In the genomic region with DNA sequence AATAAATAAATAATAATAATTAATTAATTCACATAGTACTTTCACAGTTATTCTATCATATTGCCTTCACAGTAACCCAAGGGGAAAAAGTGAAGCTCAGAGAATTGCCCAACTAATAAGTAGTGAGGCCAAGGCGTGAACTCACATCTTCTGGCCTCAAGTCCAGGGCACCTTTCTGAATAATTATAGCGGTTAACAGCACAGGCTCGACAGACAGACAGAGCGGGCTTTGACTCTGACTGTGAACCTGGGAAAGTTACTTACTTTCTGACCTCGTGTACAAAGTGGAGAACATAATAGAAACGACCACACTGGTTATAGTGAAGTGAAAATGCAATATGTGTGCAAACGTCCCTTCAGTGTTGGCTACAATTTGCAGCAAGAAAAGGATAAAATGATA, we compare ENCODE assay signal across 2 cellular contexts.
TF ChIP-seq lines count a peak whose summit lies in the region.

No MANE protein-coding gene starts in this region.

TF ChIP-seq in SK-N-SH treated with all-trans-retinoic acid at 6 μM for 48 hours, 23 proteins besides CTCF, POLR2A, EP300 and RAD21 (continues in another document):
- TF ChIP-seq TCF4 (CRISPR knock-in tag; IDR thresholded peaks at IDR 0.05; ENCODE audit: borderline replicate concordance) = no peak
- TF ChIP-seq ARNTL (CRISPR knock-in tag; IDR thresholded peaks at IDR 0.05; ENCODE audit: borderline replicate concordance, low read depth) = no peak
- TF ChIP-seq ZNF8 (CRISPR knock-in tag; IDR thresholded peaks at IDR 0.05) = no peak
- no peak for TF ChIP-seq GLIS3 (CRISPR knock-in tag; IDR thresholded peaks at IDR 0.05)
- TF ChIP-seq OSR1 (CRISPR knock-in tag; IDR thresholded peaks at IDR 0.05) = no peak
- TF ChIP-seq, protein P1, sequence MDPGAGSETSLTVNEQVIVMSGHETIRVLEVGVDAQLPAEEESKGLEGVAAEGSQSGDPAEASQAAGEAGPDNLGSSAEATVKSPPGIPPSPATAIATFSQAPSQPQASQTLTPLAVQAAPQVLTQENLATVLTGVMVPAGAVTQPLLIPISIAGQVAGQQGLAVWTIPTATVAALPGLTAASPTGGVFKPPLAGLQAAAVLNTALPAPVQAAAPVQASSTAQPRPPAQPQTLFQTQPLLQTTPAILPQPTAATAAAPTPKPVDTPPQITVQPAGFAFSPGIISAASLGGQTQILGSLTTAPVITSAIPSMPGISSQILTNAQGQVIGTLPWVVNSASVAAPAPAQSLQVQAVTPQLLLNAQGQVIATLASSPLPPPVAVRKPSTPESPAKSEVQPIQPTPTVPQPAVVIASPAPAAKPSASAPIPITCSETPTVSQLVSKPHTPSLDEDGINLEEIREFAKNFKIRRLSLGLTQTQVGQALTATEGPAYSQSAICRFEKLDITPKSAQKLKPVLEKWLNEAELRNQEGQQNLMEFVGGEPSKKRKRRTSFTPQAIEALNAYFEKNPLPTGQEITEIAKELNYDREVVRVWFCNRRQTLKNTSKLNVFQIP (CRISPR knock-in tag; IDR thresholded peaks at IDR 0.05; ENCODE audit: borderline replicate concordance, low read depth) = no peak
- TF ChIP-seq TOX (CRISPR knock-in tag; IDR thresholded peaks at IDR 0.05; ENCODE audit: borderline replicate concordance) = no peak
- TF ChIP-seq, protein P2, sequence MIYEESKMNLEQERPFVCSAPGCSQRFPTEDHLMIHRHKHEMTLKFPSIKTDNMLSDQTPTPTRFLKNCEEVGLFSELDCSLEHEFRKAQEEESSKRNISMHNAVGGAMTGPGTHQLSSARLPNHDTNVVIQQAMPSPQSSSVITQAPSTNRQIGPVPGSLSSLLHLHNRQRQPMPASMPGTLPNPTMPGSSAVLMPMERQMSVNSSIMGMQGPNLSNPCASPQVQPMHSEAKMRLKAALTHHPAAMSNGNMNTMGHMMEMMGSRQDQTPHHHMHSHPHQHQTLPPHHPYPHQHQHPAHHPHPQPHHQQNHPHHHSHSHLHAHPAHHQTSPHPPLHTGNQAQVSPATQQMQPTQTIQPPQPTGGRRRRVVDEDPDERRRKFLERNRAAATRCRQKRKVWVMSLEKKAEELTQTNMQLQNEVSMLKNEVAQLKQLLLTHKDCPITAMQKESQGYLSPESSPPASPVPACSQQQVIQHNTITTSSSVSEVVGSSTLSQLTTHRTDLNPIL (CRISPR knock-in tag; IDR thresholded peaks at IDR 0.05; ENCODE audit: low read depth) = no peak
- no peak for TF ChIP-seq CSDC2 (CRISPR knock-in tag; IDR thresholded peaks at IDR 0.05)
- no peak for TF ChIP-seq ZFP30 (CRISPR knock-in tag; IDR thresholded peaks at IDR 0.05)
- TF ChIP-seq, protein P3, sequence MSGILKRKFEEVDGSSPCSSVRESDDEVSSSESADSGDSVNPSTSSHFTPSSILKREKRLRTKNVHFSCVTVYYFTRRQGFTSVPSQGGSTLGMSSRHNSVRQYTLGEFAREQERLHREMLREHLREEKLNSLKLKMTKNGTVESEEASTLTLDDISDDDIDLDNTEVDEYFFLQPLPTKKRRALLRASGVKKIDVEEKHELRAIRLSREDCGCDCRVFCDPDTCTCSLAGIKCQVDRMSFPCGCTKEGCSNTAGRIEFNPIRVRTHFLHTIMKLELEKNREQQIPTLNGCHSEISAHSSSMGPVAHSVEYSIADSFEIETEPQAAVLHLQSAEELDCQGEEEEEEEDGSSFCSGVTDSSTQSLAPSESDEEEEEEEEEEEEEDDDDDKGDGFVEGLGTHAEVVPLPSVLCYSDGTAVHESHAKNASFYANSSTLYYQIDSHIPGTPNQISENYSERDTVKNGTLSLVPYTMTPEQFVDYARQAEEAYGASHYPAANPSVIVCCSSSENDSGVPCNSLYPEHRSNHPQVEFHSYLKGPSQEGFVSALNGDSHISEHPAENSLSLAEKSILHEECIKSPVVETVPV (CRISPR knock-in tag; IDR thresholded peaks at IDR 0.05) = no peak
- TF ChIP-seq ZNF70 (CRISPR knock-in tag; IDR thresholded peaks at IDR 0.05) = no peak
- no peak for TF ChIP-seq ZNF565 (CRISPR knock-in tag; conservative IDR thresholded peaks at IDR 0.05; ENCODE audit: low read depth)
- TF ChIP-seq, protein P4, sequence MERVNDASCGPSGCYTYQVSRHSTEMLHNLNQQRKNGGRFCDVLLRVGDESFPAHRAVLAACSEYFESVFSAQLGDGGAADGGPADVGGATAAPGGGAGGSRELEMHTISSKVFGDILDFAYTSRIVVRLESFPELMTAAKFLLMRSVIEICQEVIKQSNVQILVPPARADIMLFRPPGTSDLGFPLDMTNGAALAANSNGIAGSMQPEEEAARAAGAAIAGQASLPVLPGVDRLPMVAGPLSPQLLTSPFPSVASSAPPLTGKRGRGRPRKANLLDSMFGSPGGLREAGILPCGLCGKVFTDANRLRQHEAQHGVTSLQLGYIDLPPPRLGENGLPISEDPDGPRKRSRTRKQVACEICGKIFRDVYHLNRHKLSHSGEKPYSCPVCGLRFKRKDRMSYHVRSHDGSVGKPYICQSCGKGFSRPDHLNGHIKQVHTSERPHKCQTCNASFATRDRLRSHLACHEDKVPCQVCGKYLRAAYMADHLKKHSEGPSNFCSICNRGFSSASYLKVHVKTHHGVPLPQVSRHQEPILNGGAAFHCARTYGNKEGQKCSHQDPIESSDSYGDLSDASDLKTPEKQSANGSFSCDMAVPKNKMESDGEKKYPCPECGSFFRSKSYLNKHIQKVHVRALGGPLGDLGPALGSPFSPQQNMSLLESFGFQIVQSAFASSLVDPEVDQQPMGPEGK (CRISPR knock-in tag; IDR thresholded peaks at IDR 0.05; ENCODE audit: borderline replicate concordance) = no peak
- no peak for TF ChIP-seq RARB (CRISPR knock-in tag; IDR thresholded peaks at IDR 0.05)
- TF ChIP-seq ZFP3 (CRISPR knock-in tag; IDR thresholded peaks at IDR 0.05) = no peak
- TF ChIP-seq ESRRG (CRISPR knock-in tag; IDR thresholded peaks at IDR 0.05) = no peak
- TF ChIP-seq PPARA (CRISPR knock-in tag; IDR thresholded peaks at IDR 0.05; ENCODE audit: borderline replicate concordance) = no peak
- TF ChIP-seq, protein P5, sequence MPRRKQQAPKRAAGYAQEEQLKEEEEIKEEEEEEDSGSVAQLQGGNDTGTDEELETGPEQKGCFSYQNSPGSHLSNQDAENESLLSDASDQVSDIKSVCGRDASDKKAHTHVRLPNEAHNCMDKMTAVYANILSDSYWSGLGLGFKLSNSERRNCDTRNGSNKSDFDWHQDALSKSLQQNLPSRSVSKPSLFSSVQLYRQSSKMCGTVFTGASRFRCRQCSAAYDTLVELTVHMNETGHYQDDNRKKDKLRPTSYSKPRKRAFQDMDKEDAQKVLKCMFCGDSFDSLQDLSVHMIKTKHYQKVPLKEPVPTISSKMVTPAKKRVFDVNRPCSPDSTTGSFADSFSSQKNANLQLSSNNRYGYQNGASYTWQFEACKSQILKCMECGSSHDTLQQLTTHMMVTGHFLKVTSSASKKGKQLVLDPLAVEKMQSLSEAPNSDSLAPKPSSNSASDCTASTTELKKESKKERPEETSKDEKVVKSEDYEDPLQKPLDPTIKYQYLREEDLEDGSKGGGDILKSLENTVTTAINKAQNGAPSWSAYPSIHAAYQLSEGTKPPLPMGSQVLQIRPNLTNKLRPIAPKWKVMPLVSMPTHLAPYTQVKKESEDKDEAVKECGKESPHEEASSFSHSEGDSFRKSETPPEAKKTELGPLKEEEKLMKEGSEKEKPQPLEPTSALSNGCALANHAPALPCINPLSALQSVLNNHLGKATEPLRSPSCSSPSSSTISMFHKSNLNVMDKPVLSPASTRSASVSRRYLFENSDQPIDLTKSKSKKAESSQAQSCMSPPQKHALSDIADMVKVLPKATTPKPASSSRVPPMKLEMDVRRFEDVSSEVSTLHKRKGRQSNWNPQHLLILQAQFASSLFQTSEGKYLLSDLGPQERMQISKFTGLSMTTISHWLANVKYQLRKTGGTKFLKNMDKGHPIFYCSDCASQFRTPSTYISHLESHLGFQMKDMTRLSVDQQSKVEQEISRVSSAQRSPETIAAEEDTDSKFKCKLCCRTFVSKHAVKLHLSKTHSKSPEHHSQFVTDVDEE (CRISPR knock-in tag; IDR thresholded peaks at IDR 0.05) = no peak

TF ChIP-seq in HepG2, 621 proteins besides CTCF, POLR2A, EP300 and RAD21 (continues in another document):
- no peak for TF ChIP-seq STAT5B (CRISPR knock-in tag; IDR thresholded peaks at IDR 0.05)
- TF ChIP-seq, protein P6, sequence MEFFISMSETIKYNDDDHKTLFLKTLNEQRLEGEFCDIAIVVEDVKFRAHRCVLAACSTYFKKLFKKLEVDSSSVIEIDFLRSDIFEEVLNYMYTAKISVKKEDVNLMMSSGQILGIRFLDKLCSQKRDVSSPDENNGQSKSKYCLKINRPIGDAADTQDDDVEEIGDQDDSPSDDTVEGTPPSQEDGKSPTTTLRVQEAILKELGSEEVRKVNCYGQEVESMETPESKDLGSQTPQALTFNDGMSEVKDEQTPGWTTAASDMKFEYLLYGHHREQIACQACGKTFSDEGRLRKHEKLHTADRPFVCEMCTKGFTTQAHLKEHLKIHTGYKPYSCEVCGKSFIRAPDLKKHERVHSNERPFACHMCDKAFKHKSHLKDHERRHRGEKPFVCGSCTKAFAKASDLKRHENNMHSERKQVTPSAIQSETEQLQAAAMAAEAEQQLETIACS (CRISPR knock-in tag; IDR thresholded peaks at IDR 0.05) = no peak
- no peak for TF ChIP-seq ZNF546 (CRISPR knock-in tag; conservative IDR thresholded peaks at IDR 0.05)
- TF ChIP-seq, protein P7, sequence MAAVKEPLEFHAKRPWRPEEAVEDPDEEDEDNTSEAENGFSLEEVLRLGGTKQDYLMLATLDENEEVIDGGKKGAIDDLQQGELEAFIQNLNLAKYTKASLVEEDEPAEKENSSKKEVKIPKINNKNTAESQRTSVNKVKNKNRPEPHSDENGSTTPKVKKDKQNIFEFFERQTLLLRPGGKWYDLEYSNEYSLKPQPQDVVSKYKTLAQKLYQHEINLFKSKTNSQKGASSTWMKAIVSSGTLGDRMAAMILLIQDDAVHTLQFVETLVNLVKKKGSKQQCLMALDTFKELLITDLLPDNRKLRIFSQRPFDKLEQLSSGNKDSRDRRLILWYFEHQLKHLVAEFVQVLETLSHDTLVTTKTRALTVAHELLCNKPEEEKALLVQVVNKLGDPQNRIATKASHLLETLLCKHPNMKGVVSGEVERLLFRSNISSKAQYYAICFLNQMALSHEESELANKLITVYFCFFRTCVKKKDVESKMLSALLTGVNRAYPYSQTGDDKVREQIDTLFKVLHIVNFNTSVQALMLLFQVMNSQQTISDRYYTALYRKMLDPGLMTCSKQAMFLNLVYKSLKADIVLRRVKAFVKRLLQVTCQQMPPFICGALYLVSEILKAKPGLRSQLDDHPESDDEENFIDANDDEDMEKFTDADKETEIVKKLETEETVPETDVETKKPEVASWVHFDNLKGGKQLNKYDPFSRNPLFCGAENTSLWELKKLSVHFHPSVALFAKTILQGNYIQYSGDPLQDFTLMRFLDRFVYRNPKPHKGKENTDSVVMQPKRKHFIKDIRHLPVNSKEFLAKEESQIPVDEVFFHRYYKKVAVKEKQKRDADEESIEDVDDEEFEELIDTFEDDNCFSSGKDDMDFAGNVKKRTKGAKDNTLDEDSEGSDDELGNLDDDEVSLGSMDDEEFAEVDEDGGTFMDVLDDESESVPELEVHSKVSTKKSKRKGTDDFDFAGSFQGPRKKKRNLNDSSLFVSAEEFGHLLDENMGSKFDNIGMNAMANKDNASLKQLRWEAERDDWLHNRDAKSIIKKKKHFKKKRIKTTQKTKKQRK (IDR thresholded peaks at IDR 0.05; ENCODE audit: low read length) = no peak
- TF ChIP-seq, protein P8, sequence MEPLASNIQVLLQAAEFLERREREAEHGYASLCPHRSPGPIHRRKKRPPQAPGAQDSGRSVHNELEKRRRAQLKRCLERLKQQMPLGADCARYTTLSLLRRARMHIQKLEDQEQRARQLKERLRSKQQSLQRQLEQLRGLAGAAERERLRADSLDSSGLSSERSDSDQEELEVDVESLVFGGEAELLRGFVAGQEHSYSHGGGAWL (CRISPR knock-in tag; IDR thresholded peaks at IDR 0.05) = no peak
- TF ChIP-seq, protein P9, sequence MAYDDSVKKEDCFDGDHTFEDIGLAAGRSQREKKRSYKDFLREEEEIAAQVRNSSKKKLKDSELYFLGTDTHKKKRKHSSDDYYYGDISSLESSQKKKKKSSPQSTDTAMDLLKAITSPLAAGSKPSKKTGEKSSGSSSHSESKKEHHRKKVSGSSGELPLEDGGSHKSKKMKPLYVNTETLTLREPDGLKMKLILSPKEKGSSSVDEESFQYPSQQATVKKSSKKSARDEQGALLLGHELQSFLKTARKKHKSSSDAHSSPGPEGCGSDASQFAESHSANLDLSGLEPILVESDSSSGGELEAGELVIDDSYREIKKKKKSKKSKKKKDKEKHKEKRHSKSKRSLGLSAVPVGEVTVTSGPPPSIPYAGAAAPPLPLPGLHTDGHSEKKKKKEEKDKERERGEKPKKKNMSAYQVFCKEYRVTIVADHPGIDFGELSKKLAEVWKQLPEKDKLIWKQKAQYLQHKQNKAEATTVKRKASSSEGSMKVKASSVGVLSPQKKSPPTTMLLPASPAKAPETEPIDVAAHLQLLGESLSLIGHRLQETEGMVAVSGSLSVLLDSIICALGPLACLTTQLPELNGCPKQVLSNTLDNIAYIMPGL (CRISPR knock-in tag; IDR thresholded peaks at IDR 0.05; ENCODE audit: borderline replicate concordance in 1 of 2, low read depth in 1 of 2) = no peak
- no peak for TF ChIP-seq NONO (IDR thresholded peaks at IDR 0.05)
- TF ChIP-seq NONO (CRISPR knock-in tag; conservative IDR thresholded peaks at IDR 0.05) = no peak
- no peak for TF ChIP-seq SP1 (IDR thresholded peaks at IDR 0.05)
- no peak for TF ChIP-seq SP1 (CRISPR knock-in tag; IDR thresholded peaks at IDR 0.05)
- TF ChIP-seq CREB1 (IDR thresholded peaks at IDR 0.05) = no peak
- no peak for TF ChIP-seq CREB1 (CRISPR knock-in tag; IDR thresholded peaks at IDR 0.05)
- no peak for TF ChIP-seq ZNF225 (CRISPR knock-in tag; IDR thresholded peaks at IDR 0.05)
- TF ChIP-seq, protein P10, sequence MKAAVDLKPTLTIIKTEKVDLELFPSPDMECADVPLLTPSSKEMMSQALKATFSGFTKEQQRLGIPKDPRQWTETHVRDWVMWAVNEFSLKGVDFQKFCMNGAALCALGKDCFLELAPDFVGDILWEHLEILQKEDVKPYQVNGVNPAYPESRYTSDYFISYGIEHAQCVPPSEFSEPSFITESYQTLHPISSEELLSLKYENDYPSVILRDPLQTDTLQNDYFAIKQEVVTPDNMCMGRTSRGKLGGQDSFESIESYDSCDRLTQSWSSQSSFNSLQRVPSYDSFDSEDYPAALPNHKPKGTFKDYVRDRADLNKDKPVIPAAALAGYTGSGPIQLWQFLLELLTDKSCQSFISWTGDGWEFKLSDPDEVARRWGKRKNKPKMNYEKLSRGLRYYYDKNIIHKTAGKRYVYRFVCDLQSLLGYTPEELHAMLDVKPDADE (CRISPR knock-in tag; IDR thresholded peaks at IDR 0.05) = no peak
- no peak for TF ChIP-seq NR3C1 (CRISPR knock-in tag; IDR thresholded peaks at IDR 0.05)
- TF ChIP-seq ZNF432 (CRISPR knock-in tag; IDR thresholded peaks at IDR 0.05; ENCODE audit: borderline replicate concordance) = no peak
- no peak for TF ChIP-seq ZNF557 (CRISPR knock-in tag; IDR thresholded peaks at IDR 0.05)
- TF ChIP-seq, protein P11, sequence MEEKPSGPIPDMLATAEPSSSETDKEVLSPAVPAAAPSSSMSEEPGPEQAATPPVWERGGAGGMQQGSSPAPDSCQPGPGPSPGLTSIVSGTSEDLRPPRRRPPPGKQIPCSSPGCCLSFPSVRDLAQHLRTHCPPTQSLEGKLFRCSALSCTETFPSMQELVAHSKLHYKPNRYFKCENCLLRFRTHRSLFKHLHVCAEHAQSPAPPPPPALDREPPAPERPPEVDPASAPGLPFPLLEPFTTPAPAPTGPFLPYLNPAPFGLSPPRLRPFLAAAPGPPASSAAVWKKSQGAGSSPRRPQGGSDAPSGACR (CRISPR knock-in tag; IDR thresholded peaks at IDR 0.05) = no peak
- no peak for TF ChIP-seq NCOR1 (IDR thresholded peaks at IDR 0.05; ENCODE audit: borderline replicate concordance, low read length)
- TF ChIP-seq HDAC6 (IDR thresholded peaks at IDR 0.05; ENCODE audit: low read depth, low read length) = no peak
